In genomic region chr2:71004356-71004755, GRCh38 we compare ENCODE assay signal across 25 cellular contexts. TPM values are rescaled to one million over a fixed set of nuclear protein-coding genes. Genes with fewer than 3 reads are reported as not detected.
A peak's percentile ranks its signal among the peaks of the same experiment; 100 is the strongest.
DNase-seq lines count a peak whose midpoint lies in the region; ATAC-seq, FAIRE-seq and TF ChIP-seq lines count a peak whose summit lies in the region.
"Had no signal": no experiment of that assay in that cellular context is flagged by ENCODE, and none has a peak within 500 bp of the region (broad histone marks: within the 10 kb centered on the region; RNA-seq: fewer than 3 reads in every experiment).

No MANE protein-coding gene starts in this region.

- peaks cover 3% of the 10 kb centered on the region for H3K9me1 ChIP-seq in K562 (ENCODE audit: control insufficient read depth, insufficient read depth, low read length)

- DNase-seq in A549 (ENCODE audit: low read depth in 1 of 2, low spot score in 1 of 2), result no peak
- peak; percentile 1 for DNase-seq in GM03348 (ENCODE audit: low spot score)
- DNase-seq in K562 (ENCODE audit: extremely low read depth in 1 of 4, low spot score in 3 of 4), result peak in 2 of 4 experiments; percentile 1 to 3
- DNase-seq in sigmoid colon, result peak; percentile 48
- no peak for DNase-seq in SIG-M5 (lab: John Stamatoyannopoulos, UW)
- DNase-seq in posterior vena cava (ENCODE audit: low spot score), result no peak
- DNase-seq: BE2C; CD8-positive, alpha-beta memory T cell; DMS 273 treated with DMSO at 0.1 percent for 48 hours; DMS79; EL; GDM1; MG63; NCI-H1105 treated with DMSO at 0.1 percent for 48 hours; NCI-H146; NCI-H1930; NCI-H2107; NCI-H524; NCI-H774 had no signal

- H3K27ac ChIP-seq in A549 (no peak overlapping the region), K562 (ENCODE audit: extremely low read depth, low read depth, low read length) (no peak overlapping the region), sigmoid colon (no peak overlapping the region)

- POLR2A ChIA-PET in A549 (lab: Yijun Ruan, JAX), result no interaction called here
- POLR2A ChIA-PET in K562 (lab: Yijun Ruan, JAX), result no interaction called here

- peaks cover 5% of the 10 kb centered on the region; the same call in 1 of the 3 replicates for H3K4me1 ChIP-seq in A549
- peaks cover 17 to 24% of the 10 kb centered on the region in 2 experiments; a peak in 4 of 5 replicates for H3K4me1 ChIP-seq in K562 (replicated peaks in 1 of 2; ENCODE audit: control insufficient read depth in 2 of 2, insufficient read depth in 2 of 2, low read length in 2 of 2)
- peaks cover 0 to 7% (median 0%) of the 10 kb centered on the region in 4 donors for H3K4me1 ChIP-seq in sigmoid colon
- H3K4me1 ChIP-seq: BE2C had no signal

- BruUV-seq in K562 (replicated peaks; lab: Mats Ljungman, UMichigan), result no TSS peak

- no peaks in the 10 kb centered on the region for H3K9me3 ChIP-seq in A549
- H3K9me3 ChIP-seq in K562 (replicated peaks; ENCODE audit: control insufficient read depth, insufficient read depth, low read depth, low read length), result no peaks in the 10 kb centered on the region
- H3K9me3 ChIP-seq in sigmoid colon, result no peaks in the 10 kb centered on the region
- H3K9me3 ChIP-seq: BE2C, MG63 had no signal

- no peaks in the 10 kb centered on the region for H3K36me3 Mint-ChIP-seq in activated T-helper 17 cell treated with anti-CD3 and anti-CD28 coated beads, Interleukin-2, amount 50 U/mL, for 72 hours (ENCODE audit: low read depth)
- H3K36me3 Mint-ChIP-seq: CD14-positive monocyte; CD8-positive, alpha-beta memory T cell had no signal

- CTCF ChIA-PET in A549 (lab: Yijun Ruan, JAX) (interaction anchor here (1.8 to 5.7 kb wide), 3 partner anchors 11 to 133 kb away, joined by 4 to 37 read pairs (median 8); no protein-coding TSS in a partner anchor), K562 (lab: Yijun Ruan, JAX; ENCODE audit: low intra/inter-chr PET ratio) (no interaction called here)

- no peak for TF ChIP-seq RAD21 in A549 (conservative IDR thresholded peaks at IDR 0.05 in 1 of 2, IDR thresholded peaks at IDR 0.05 in 1 of 2)
- no peak for TF ChIP-seq RAD21 in K562 (CRISPR knock-in tag; conservative IDR thresholded peaks at IDR 0.05 in 1 of 2, IDR thresholded peaks at IDR 0.05 in 1 of 2)

- H3K4me3 ChIP-seq in A549, result no peak overlapping the region
- no peak overlapping the region for H3K4me3 ChIP-seq in K562
- H3K4me3 ChIP-seq in sigmoid colon, result no peak overlapping the region
- H3K4me3 ChIP-seq: MG63 had no signal

- H3K9me3 Mint-ChIP-seq in activated T-helper 17 cell treated with anti-CD3 and anti-CD28 coated beads, Interleukin-2, amount 50 U/mL, for 72 hours, result no peaks in the 10 kb centered on the region
- H3K9me3 Mint-ChIP-seq: CD14-positive monocyte; CD8-positive, alpha-beta memory T cell had no signal

- in situ Hi-C loops in K562 (cut with MboI), result no loop called here

- ATAC-seq in A549 (no peak), K562 (no peak)
- no peak for ATAC-seq in activated T-helper 17 cell treated with anti-CD3 and anti-CD28 coated beads, Interleukin-2, amount 50 U/mL, for 72 hours (replicated peaks)
- ATAC-seq: SK-N-SH treated with all-trans-retinoic acid at 6 μM for 48 hours had no signal

- no peak for FAIRE-seq in A549 (lab: Jason Lieb, UNC)
- FAIRE-seq in K562 (lab: Jason Lieb, UNC), result no peak
- FAIRE-seq: GM18507, H54, RCC 7860 had no signal

- H3K9ac ChIP-seq in K562 (ENCODE audit: insufficient read depth in 1 of 2, low read depth in 2 of 2, low read length in 2 of 2), result no peak overlapping the region

- intact Hi-C loops in K562 (cut with micrococcal nuclease) (loop anchor here (10.0 kb wide), 1 partner anchor 150 kb away; no protein-coding TSS in a partner anchor), sigmoid colon (cut with DNase I) (loop anchor here (5.0 kb wide), 1 partner anchor 37 kb away; no protein-coding TSS in a partner anchor), posterior vena cava (cut with DNase I) (loop anchor here in 1 of 2 donors (2.0 kb wide), 1 partner anchor 42 kb away; no protein-coding TSS in a partner anchor)

- TF ChIP-seq POLR2A in A549 (IDR thresholded peaks at IDR 0.05; ENCODE audit: low read length) (no peak), K562 (conservative IDR thresholded peaks at IDR 0.05) (no peak), sigmoid colon (IDR thresholded peaks at IDR 0.05) (no peak)

- peaks cover 5% of the 10 kb centered on the region for H3K27me3 Mint-ChIP-seq in activated T-helper 17 cell treated with anti-CD3 and anti-CD28 coated beads, Interleukin-2, amount 50 U/mL, for 72 hours

- H4K20me1 ChIP-seq in K562 (replicated peaks; ENCODE audit: control insufficient read depth, insufficient read depth, low read length), result no peaks in the 10 kb centered on the region

- TF ChIP-seq EP300 in A549 (IDR thresholded peaks at IDR 0.05) (no peak), K562 (IDR thresholded peaks at IDR 0.05; ENCODE audit: low read length) (no peak), sigmoid colon (IDR thresholded peaks at IDR 0.05) (no peak)

- peaks cover 8% of the 10 kb centered on the region for H3K4me1 Mint-ChIP-seq in activated T-helper 17 cell treated with anti-CD3 and anti-CD28 coated beads, Interleukin-2, amount 50 U/mL, for 72 hours

- no peak overlapping the region for H3K27ac Mint-ChIP-seq in activated T-helper 17 cell treated with anti-CD3 and anti-CD28 coated beads, Interleukin-2, amount 50 U/mL, for 72 hours
- H3K27ac Mint-ChIP-seq: CD14-positive monocyte had no signal

- H3K4me2 ChIP-seq in A549 (no peak overlapping the region), K562 (ENCODE audit: insufficient read depth, low read length) (no peak overlapping the region)

- no peak overlapping the region for H2AFZ ChIP-seq in K562 (ENCODE audit: low read depth, low read length)

- no peaks in the 10 kb centered on the region for H3K79me2 ChIP-seq in K562 (ENCODE audit: control insufficient read depth, insufficient read depth, low read length)

- TF ChIP-seq CTCF in A549 (IDR thresholded peaks at IDR 0.05), result no peak
- TF ChIP-seq CTCF in K562 (IDR thresholded peaks at IDR 0.05 in 2 of 3, conservative IDR thresholded peaks at IDR 0.05 in 1 of 3; ENCODE audit: insufficient read depth in 2 of 3, low read depth in 1 of 3, low read length in 3 of 3), result no peak
- TF ChIP-seq CTCF in sigmoid colon (IDR thresholded peaks at IDR 0.05), result no peak

- WGBS in A549 (ENCODE audit: missing lambda C conversion rate), result 36% methylated on average over 5 of the region's 5 CpGs
- 24% methylated on average over 5 of the region's 5 CpGs for WGBS in K562 (ENCODE audit: insufficient coverage, low coverage, missing lambda C conversion rate)
- 75 to 85% methylated on average over 5 of the region's 5 CpGs for WGBS in sigmoid colon, 2 donors

- H3K36me3 ChIP-seq in K562 (ENCODE audit: control insufficient read depth, insufficient read depth, low read length) (no peaks in the 10 kb centered on the region), sigmoid colon (no peaks in the 10 kb centered on the region)
- H3K36me3 ChIP-seq: BE2C, MG63 had no signal

- H3K4me3 Mint-ChIP-seq in activated T-helper 17 cell treated with anti-CD3 and anti-CD28 coated beads, Interleukin-2, amount 50 U/mL, for 72 hours, result no peak overlapping the region
- H3K4me3 Mint-ChIP-seq: CD14-positive monocyte; CD8-positive, alpha-beta memory T cell had no signal

- H3K27me3 ChIP-seq in K562 (ENCODE audit: control insufficient read depth in 2 of 2, insufficient read depth in 2 of 2, low read length in 2 of 2), result peaks cover 0 to 9% of the 10 kb centered on the region in 2 experiments; a peak in 3 of 5 replicates
- peaks cover 0 to 3% (median 0%) of the 10 kb centered on the region in 3 donors for H3K27me3 ChIP-seq in sigmoid colon
- H3K27me3 ChIP-seq: BE2C, MG63 had no signal

RNA-seq across cellular contexts. Expression of gene TEX261, which starts 9.7 kb away (rescaled TPM):
- 87.1 and 109 TPM in 2 replicates for polyA plus RNA-seq in A549 (2011; rRNA removed)
- polyA plus RNA-seq in A549 (2012; cell fraction: cytosol; rRNA removed), result 82.2 and 86.0 TPM in 2 replicates
- polyA plus RNA-seq in A549 (2012; cell fraction: nucleus; rRNA removed), result 52.7 and 65.2 TPM in 2 replicates
- 71.3 to 76.3 TPM (median 73.6 TPM) in 3 replicates for polyA plus RNA-seq in A549 (2017; fragmentation: RNase III; extraction: RNeasy Plus Mini Kit Qiagen cat#74134 plus additional on column Dnase treatment)
- 115 and 136 TPM in 2 replicates for polyA minus RNA-seq in A549 (2011; rRNA and poly(A)+ RNA removed)
- 56.1 and 63.4 TPM in 2 replicates for total RNA-seq in K562 (2011; cell fraction: chromatin; rRNA removed; ENCODE audit: low replicate concordance)
- 49.9 and 50.0 TPM in 2 replicates for total RNA-seq in K562 (2011; cell fraction: nucleolus; rRNA removed)
- 70.2 and 95.7 TPM in 2 replicates for total RNA-seq in K562 (2011; cell fraction: nucleoplasm; rRNA removed)
- 18.3 and 29.7 TPM in 2 replicates for total RNA-seq in K562 (2014; rRNA removed)
- 44.2 and 46.1 TPM in 2 replicates for total RNA-seq in K562 (2014; rRNA removed; fragmentation: Illumina TruSeq; extraction: Trizol)
- 53.0 and 56.9 TPM in 2 replicates for total RNA-seq in K562 (2015; rRNA removed; fragmentation: Illumina TruSeq; extraction: Trizol)
- 55.3 and 60.4 TPM in 2 replicates for total RNA-seq in K562 (2021)
- polyA plus RNA-seq in K562 (2011; rRNA removed), result 50.1 and 99.5 TPM in 2 replicates
- 71.7 and 115 TPM in 2 replicates for polyA plus RNA-seq in K562 (2011; cell fraction: cytosol; rRNA removed)
- 67.7 and 143 TPM in 2 replicates for polyA plus RNA-seq in K562 (2011; cell fraction: nucleus; rRNA removed)
- 57.6 and 58.8 TPM in 2 replicates for polyA plus RNA-seq in K562 (2012)
- polyA plus RNA-seq in K562 (2014; fragmentation: Illumina TruSeq; extraction: Trizol), result 99.5 and 110 TPM in 2 replicates
- 10 to 100 TPM; 11.9 to 16.7 TPM for polyA plus RNA-seq in K562 (2014; fragmentation: Nextera tagmentation; extraction: Ambion mirVana)
- 51.9 and 64.0 TPM in 2 replicates for polyA plus RNA-seq in K562 (2014; rRNA removed)
- 27.1 and 69.7 TPM in 2 replicates for polyA minus RNA-seq in K562 (2011; rRNA and poly(A)+ RNA removed)
- polyA minus RNA-seq in K562 (2011; cell fraction: cytosol; rRNA and poly(A)+ RNA removed), result 20.5 and 38.0 TPM in 2 replicates
- 14.7 and 15.2 TPM in 2 replicates for polyA minus RNA-seq in K562 (2011; cell fraction: nucleus; rRNA and poly(A)+ RNA removed)
- 10 to 100 TPM; 19.5 to 26.5 (median 22.8) TPM for total RNA-seq in sigmoid colon
- 10 to 100 TPM; 12.0 to 47.6 (median 16.8) TPM for polyA plus RNA-seq in sigmoid colon
- 10 to 100 TPM; 44.3 to 50.4 TPM for total RNA-seq in posterior vena cava
- 10 to 100 TPM; 27.2 to 66.9 TPM for total RNA-seq in activated T-helper 17 cell treated with anti-CD3 and anti-CD28 coated beads, Interleukin-2, amount 50 U/mL, for 72 hours

RNA-seq across cellular contexts. Expression of gene ANKRD53, which starts 25.9 kb away (rescaled TPM):
- not detected in 2 replicates for polyA plus RNA-seq in A549 (2011; rRNA removed)
- 0.03 TPM in 1 of 2 replicates, not detected in the other for polyA plus RNA-seq in A549 (2012; cell fraction: cytosol; rRNA removed)
- 0.17 and 0.37 TPM in 2 replicates for polyA plus RNA-seq in A549 (2012; cell fraction: nucleus; rRNA removed)
- polyA plus RNA-seq in A549 (2017; fragmentation: RNase III; extraction: RNeasy Plus Mini Kit Qiagen cat#74134 plus additional on column Dnase treatment), result not detected in 3 replicates
- not detected in 2 replicates for polyA minus RNA-seq in A549 (2011; rRNA and poly(A)+ RNA removed)
- total RNA-seq in K562 (2011; cell fraction: chromatin; rRNA removed; ENCODE audit: low replicate concordance), result not detected in 2 replicates
- total RNA-seq in K562 (2011; cell fraction: nucleolus; rRNA removed), result 0.17 TPM in 1 of 2 replicates, not detected in the other
- total RNA-seq in K562 (2011; cell fraction: nucleoplasm; rRNA removed), result not detected in 2 replicates
- 0.20 TPM in 1 of 2 replicates, not detected in the other for total RNA-seq in K562 (2014; rRNA removed)
- total RNA-seq in K562 (2014; rRNA removed; fragmentation: Illumina TruSeq; extraction: Trizol), result not detected in 2 replicates
- total RNA-seq in K562 (2015; rRNA removed; fragmentation: Illumina TruSeq; extraction: Trizol), result not detected in 2 replicates
- total RNA-seq in K562 (2021), result 0.18 TPM in 1 of 2 replicates, not detected in the other
- not detected in 2 replicates for polyA plus RNA-seq in K562 (2011; rRNA removed)
- not detected in 2 replicates for polyA plus RNA-seq in K562 (2011; cell fraction: cytosol; rRNA removed)
- 0.07 and 0.10 TPM in 2 replicates for polyA plus RNA-seq in K562 (2011; cell fraction: nucleus; rRNA removed)
- polyA plus RNA-seq in K562 (2012), result not detected in 2 replicates
- not detected in 2 replicates for polyA plus RNA-seq in K562 (2014; fragmentation: Illumina TruSeq; extraction: Trizol)
- not detected for polyA plus RNA-seq in K562 (2014; fragmentation: Nextera tagmentation; extraction: Ambion mirVana)
- polyA plus RNA-seq in K562 (2014; rRNA removed), result not detected in 2 replicates
- not detected in 2 replicates for polyA minus RNA-seq in K562 (2011; rRNA and poly(A)+ RNA removed)
- polyA minus RNA-seq in K562 (2011; cell fraction: cytosol; rRNA and poly(A)+ RNA removed), result not detected in 2 replicates
- polyA minus RNA-seq in K562 (2011; cell fraction: nucleus; rRNA and poly(A)+ RNA removed), result not detected in 2 replicates
- total RNA-seq in sigmoid colon, result 1 to 10 TPM in 2 of 4 donors, under 1 TPM in 2; 0.49 to 1.9 (median 0.87) TPM
- polyA plus RNA-seq in sigmoid colon, result 1 to 10 TPM in 2 of 3 donors, not detected in 1; 1.0 to 1.2 TPM
- 1 to 10 TPM; 1.4 to 2.3 TPM for total RNA-seq in posterior vena cava
- total RNA-seq in activated T-helper 17 cell treated with anti-CD3 and anti-CD28 coated beads, Interleukin-2, amount 50 U/mL, for 72 hours, result under 1 TPM in 1 of 2 donors, not detected in 1; 0.56 TPM
- polyA plus RNA-seq: CD14-positive monocyte had no signal

Comparison
In these comparisons a context has a peak if more than half of its experiments do, and no peak if none do; other contexts are left out.
1. DNase-seq: peak in GM03348 (single experiment) and sigmoid colon (single experiment); none in A549 (0 of 2), SIG-M5 (single experiment) and posterior vena cava (single experiment).